In genomic region chr11:66595245-66595904, GRCh38 we compare ENCODE assay signal across 7 cellular contexts. TPM values are rescaled to one million over a fixed set of nuclear protein-coding genes. Genes with fewer than 3 reads are reported as not detected.
DNase-seq lines count a peak whose midpoint lies in the region; ATAC-seq and TF ChIP-seq lines count a peak whose summit lies in the region.

No MANE protein-coding gene starts in this region.

- H3K36me3 ChIP-seq in fibroblast of lung (ENCODE audit: control insufficient read depth, insufficient read depth, low read length): peaks cover 5% of the 10 kb centered on the region

- H3K9ac ChIP-seq in fibroblast of lung (ENCODE audit: insufficient read depth, low read length): no peak overlapping the region

- peaks cover 6% of the 10 kb centered on the region for H3K79me2 ChIP-seq in fibroblast of lung (ENCODE audit: control insufficient read depth, insufficient read depth, low read length)

- H3K4me2 ChIP-seq in fibroblast of lung (ENCODE audit: extremely low read depth, insufficient read depth, low read length): no peak overlapping the region

- H3K9me3 ChIP-seq in fibroblast of lung (ENCODE audit: control insufficient read depth, insufficient read depth, low read depth, low read length): no peaks in the 10 kb centered on the region

- no peaks in the 10 kb centered on the region for H3K27me3 ChIP-seq in fibroblast of lung (ENCODE audit: control insufficient read depth, insufficient read depth, low read length)

- no peak overlapping the region for H2AFZ ChIP-seq in fibroblast of lung (ENCODE audit: low read length)

- peak overlapping the region in 1 of 4 experiments; percentile 34 for H3K4me3 ChIP-seq in fibroblast of lung (replicated peaks in 1 of 4; ENCODE audit: control extremely low read depth in 1 of 4, insufficient read depth in 1 of 4, low read depth in 3 of 4, low read length in 4 of 4)

- no peaks in the 10 kb centered on the region for H4K20me1 ChIP-seq in fibroblast of lung (ENCODE audit: control insufficient read depth, extremely low read depth, insufficient read depth, low read length)

- no peaks in the 10 kb centered on the region for H3K4me1 ChIP-seq in fibroblast of lung (ENCODE audit: control insufficient read depth, extremely low read depth, insufficient read depth, low read length)

- no peak overlapping the region for H3K27ac ChIP-seq in fibroblast of lung (ENCODE audit: insufficient read depth, low read length)

- intact Hi-C loops in sciatic nerve (cut with DNase I): no loop called here

- DNase-seq in HUDEP-2 (lab: John Stamatoyannopoulos, UW; ENCODE audit: unreplicated experiment in 76 of 76) (peak in 72 of 76 experiments; percentile 17 to 86 (median 68)), RPMI7951 (ENCODE audit: low read depth) (peak; percentile 25), fibroblast of lung (ENCODE audit: low read depth in 2 of 2) (peak; percentile 57 to 87), sciatic nerve (ENCODE audit: low spot score) (no peak), LoVo (ENCODE audit: low spot score) (no peak), SHP77 treated with DMSO at 0.1 percent for 48 hours (lab: John Stamatoyannopoulos, UW) (no peak), NCI-H226 (no peak)

- peak; percentile 19 for ATAC-seq in sciatic nerve

- no peak for TF ChIP-seq CTCF in fibroblast of lung (conservative IDR thresholded peaks at IDR 0.05 in 1 of 2, IDR thresholded peaks at IDR 0.05 in 1 of 2; ENCODE audit: low read depth in 1 of 2, low read length in 2 of 2)

RNA-seq across cellular contexts. Expression of gene CCS, which starts 2.4 kb away (rescaled TPM):
- 28.5 and 33.3 TPM in 2 replicates for total RNA-seq in RPMI7951 (2014; rRNA removed; shearing (Covaris generic))
- total RNA-seq in fibroblast of lung (41.6 and 42.4 TPM in 2 replicates), sciatic nerve (48.8 TPM)
- 16.9 and 22.5 TPM in 2 replicates for polyA plus RNA-seq in fibroblast of lung
- 32.1 and 32.6 TPM in 2 replicates for polyA plus RNA-seq in fibroblast of lung (2012)
- 14.5 and 18.1 TPM in 2 replicates for polyA minus RNA-seq in fibroblast of lung (ENCODE audit: low replicate concordance)

RNA-seq across cellular contexts. Expression of gene CCDC87, which starts 2.5 kb away (rescaled TPM):
- total RNA-seq in RPMI7951 (2014; rRNA removed; shearing (Covaris generic)): 0.10 and 0.84 TPM in 2 replicates
- 0.26 and 0.33 TPM in 2 replicates for total RNA-seq in fibroblast of lung
- 0.11 and 0.15 TPM in 2 replicates for polyA plus RNA-seq in fibroblast of lung
- 0.21 and 0.24 TPM in 2 replicates for polyA plus RNA-seq in fibroblast of lung (2012)
- polyA minus RNA-seq in fibroblast of lung (ENCODE audit: low replicate concordance): 0.43 TPM in 1 of 2 replicates, not detected in the other
- 0.22 TPM for total RNA-seq in sciatic nerve

RNA-seq across cellular contexts. Expression of gene RBM14, which starts 21.1 kb away (rescaled TPM):
- total RNA-seq in RPMI7951 (2014; rRNA removed; shearing (Covaris generic)): 32.8 and 34.1 TPM in 2 replicates
- total RNA-seq in fibroblast of lung (14.1 and 27.6 TPM in 2 replicates), sciatic nerve (61.1 TPM)
- polyA plus RNA-seq in fibroblast of lung: 13.2 and 25.4 TPM in 2 replicates
- polyA plus RNA-seq in fibroblast of lung (2012): 27.0 and 53.1 TPM in 2 replicates
- polyA minus RNA-seq in fibroblast of lung (ENCODE audit: low replicate concordance): 33.9 and 70.3 TPM in 2 replicates

RNA-seq across cellular contexts. Expression of gene CTSF, which starts 27.0 kb away (rescaled TPM):
- 26.3 and 27.5 TPM in 2 replicates for total RNA-seq in RPMI7951 (2014; rRNA removed; shearing (Covaris generic))
- total RNA-seq in fibroblast of lung: 26.6 and 55.0 TPM in 2 replicates
- polyA plus RNA-seq in fibroblast of lung: 8.6 and 17.1 TPM in 2 replicates
- 9.1 and 19.1 TPM in 2 replicates for polyA plus RNA-seq in fibroblast of lung (2012)
- polyA minus RNA-seq in fibroblast of lung (ENCODE audit: low replicate concordance): 1.3 and 18.1 TPM in 2 replicates
- total RNA-seq in sciatic nerve: 122 TPM

RNA-seq across cellular contexts. Expression of gene RBM4, which starts 43.1 kb away (rescaled TPM):
- 126 and 138 TPM in 2 replicates for total RNA-seq in RPMI7951 (2014; rRNA removed; shearing (Covaris generic))
- total RNA-seq in fibroblast of lung (91.2 and 105 TPM in 2 replicates), sciatic nerve (88.6 TPM)
- polyA plus RNA-seq in fibroblast of lung: 161 and 193 TPM in 2 replicates
- 140 and 156 TPM in 2 replicates for polyA plus RNA-seq in fibroblast of lung (2012)
- 80.4 and 108 TPM in 2 replicates for polyA minus RNA-seq in fibroblast of lung (ENCODE audit: low replicate concordance)

Comparison
In these comparisons a context has a peak if more than half of its experiments do, and no peak if none do; other contexts are left out.
1. DNase-seq: peak in HUDEP-2 (72 of 76), RPMI7951 (single experiment) and fibroblast of lung (2 of 2); none in sciatic nerve (single experiment), LoVo (single experiment), SHP77 treated with DMSO at 0.1 percent for 48 hours (single experiment) and NCI-H226 (single experiment).